In genomic region chr14:70822706-70823185, GRCh38 we compare ENCODE assay signal across 8 cellular contexts. TPM values are rescaled to one million over a fixed set of nuclear protein-coding genes. Genes with fewer than 3 reads are reported as not detected.
DNase-seq lines count a peak whose midpoint lies in the region; ATAC-seq lines count a peak whose summit lies in the region.

No MANE protein-coding gene starts in this region.

- H3K27me3 ChIP-seq in MG63: no peaks in the 10 kb centered on the region
- H3K27me3 ChIP-seq in skeletal muscle tissue (ENCODE audit: control insufficient read depth in 3 of 3, insufficient read depth in 3 of 3, low read length in 3 of 3): peaks cover 2 to 21% (median 10%) of the 10 kb centered on the region in 3 donors

- H3K9me3 Mint-ChIP-seq in activated naive CD4-positive, alpha-beta T cell treated with anti-CD3 and anti-CD28 coated beads, Interleukin-2, amount 50 U/mL, for 72 hours: no peaks in the 10 kb centered on the region

- H3K9me3 ChIP-seq in MG63 (no peaks in the 10 kb centered on the region), skeletal muscle tissue (ENCODE audit: control insufficient read depth in 3 of 3, low read length in 3 of 3) (no peaks in the 10 kb centered on the region)

- H3K4me3 ChIP-seq in MG63: peak overlapping the region; percentile 56
- peak overlapping the region; percentile 72 to 84 (median 81) for H3K4me3 ChIP-seq in skeletal muscle tissue (ENCODE audit: low read length in 3 of 3)

- no peak for ATAC-seq in activated naive CD4-positive, alpha-beta T cell treated with anti-CD3 and anti-CD28 coated beads, Interleukin-2, amount 50 U/mL, for 72 hours
- no peak for ATAC-seq in HG02798 (IDR thresholded peaks at IDR 0.05; ENCODE audit: poor library complexity, unreplicated experiment)
- ATAC-seq in HG02678 (IDR thresholded peaks at IDR 0.05; ENCODE audit: unreplicated experiment): no peak

- in situ Hi-C loops in Caki2 (cut with HindIII; ENCODE audit: low pct_unique_long_range_greater_than_20kb, low sequenced_read_pairs): no loop called here

- peak overlapping the region; percentile 82 for H3K27ac Mint-ChIP-seq in activated naive CD4-positive, alpha-beta T cell treated with anti-CD3 and anti-CD28 coated beads, Interleukin-2, amount 50 U/mL, for 72 hours

- no peaks in the 10 kb centered on the region for H3K36me3 ChIP-seq in MG63
- no peaks in the 10 kb centered on the region for H3K36me3 ChIP-seq in skeletal muscle tissue (ENCODE audit: control insufficient read depth in 3 of 3, insufficient read depth in 3 of 3, low read length in 3 of 3)

- H3K36me3 Mint-ChIP-seq in activated naive CD4-positive, alpha-beta T cell treated with anti-CD3 and anti-CD28 coated beads, Interleukin-2, amount 50 U/mL, for 72 hours: peaks cover 0 to 13% of the 10 kb centered on the region in 2 donors

- H3K27ac ChIP-seq in skeletal muscle tissue (ENCODE audit: low read depth, low read length): no peak overlapping the region

- H3K9ac ChIP-seq in skeletal muscle tissue (ENCODE audit: low read depth in 1 of 3, low read length in 3 of 3): no peak overlapping the region

- DNase-seq in Caki2 (ENCODE audit: low read depth): peak; percentile 19
- peak; percentile 8 for DNase-seq in MG63
- DNase-seq in activated naive CD4-positive, alpha-beta T cell treated with anti-CD3 and anti-CD28 coated beads, Interleukin-2, amount 50 U/mL, for 72 hours (ENCODE audit: low spot score in 2 of 2): no peak
- DNase-seq in iPS DF 19.7 (ENCODE audit: low read depth, low spot score): peak; percentile 69
- no peak for DNase-seq in putamen (ENCODE audit: low spot score)

- H3K4me1 ChIP-seq in skeletal muscle tissue (ENCODE audit: control insufficient read depth in 3 of 3, insufficient read depth in 3 of 3, low read length in 3 of 3): peaks cover 6 to 21% (median 9%) of the 10 kb centered on the region in 3 donors

RNA-seq across cellular contexts. Expression of gene MAP3K9, which starts 13.4 kb away (rescaled TPM):
- total RNA-seq in Caki2 (2014; rRNA removed; shearing (Covaris generic); ENCODE audit: low replicate concordance): 3.5 and 7.2 TPM in 2 replicates
- 0.17 and 0.76 TPM in 2 replicates for total RNA-seq in MG63 (2014; rRNA removed; shearing (Covaris generic); ENCODE audit: low replicate concordance)
- total RNA-seq in activated naive CD4-positive, alpha-beta T cell treated with anti-CD3 and anti-CD28 coated beads, Interleukin-2, amount 50 U/mL, for 72 hours: 10 to 100 TPM in 1 of 2 donors, 1 to 10 TPM in 1; 8.7 to 10.7 TPM
- under 0.01 TPM for total RNA-seq in skeletal muscle tissue

Comparison
In these comparisons a context has a peak if more than half of its experiments do, and no peak if none do; other contexts are left out.
1. DNase-seq: peak in Caki2 (single experiment), MG63 (single experiment) and iPS DF 19.7 (single experiment); none in activated naive CD4-positive, alpha-beta T cell treated with anti-CD3 and anti-CD28 coated beads, Interleukin-2, amount 50 U/mL, for 72 hours (0 of 2) and putamen (single experiment).